In genomic region chr16:28596840-28597691, GRCh38 we compare ENCODE assay signal across 1 cellular context.
TF ChIP-seq lines count a peak whose summit lies in the region.

TSS of gene SULT1A2 (minus strand) at chr16:28597050. CDS start at chr16:28595930, 1,120 bp downstream.

TF ChIP-seq in HepG2, 621 proteins besides CTCF, POLR2A, EP300 and RAD21 (continued from another document and continues in another):
- TF ChIP-seq ZSCAN29 (CRISPR knock-in tag; conservative IDR thresholded peaks at IDR 0.05) = 0 out of 2 replicates have a peak, but pooled peaks have one; percentile 2
- no peak for TF ChIP-seq ZNF124 (CRISPR knock-in tag; IDR thresholded peaks at IDR 0.05)
- TF ChIP-seq ZNF75D (CRISPR knock-in tag; IDR thresholded peaks at IDR 0.05; ENCODE audit: borderline replicate concordance) = no peak
- TF ChIP-seq MEF2D (CRISPR knock-in tag; IDR thresholded peaks at IDR 0.05) = peak; percentile 26; the same call in 1 of the 2 replicates
- TF ChIP-seq ZNF605 (CRISPR knock-in tag; IDR thresholded peaks at IDR 0.05) = peak; percentile 83
- 0 out of 4 replicates have a peak, but pooled peaks of 1 of the 2 experiments have one; percentile 4 for TF ChIP-seq KLF16 (CRISPR knock-in tag; IDR thresholded peaks at IDR 0.05)
- no peak for TF ChIP-seq ZHX2 (IDR thresholded peaks at IDR 0.05; ENCODE audit: low read depth)
- TF ChIP-seq ZHX2 (CRISPR knock-in tag; IDR thresholded peaks at IDR 0.05; ENCODE audit: borderline replicate concordance) = no peak
- TF ChIP-seq ISX (CRISPR knock-in tag; conservative IDR thresholded peaks at IDR 0.05) = 0 out of 2 replicates have a peak, but pooled peaks have one; percentile 35
- peak; percentile 52 for TF ChIP-seq ETV5 (CRISPR knock-in tag; IDR thresholded peaks at IDR 0.05; ENCODE audit: borderline replicate concordance)
- TF ChIP-seq FOXP1 (IDR thresholded peaks at IDR 0.05) = no peak
- peak; percentile 58; the same call in 1 of the 2 replicates for TF ChIP-seq FOXP1 (CRISPR knock-in tag; IDR thresholded peaks at IDR 0.05)
- TF ChIP-seq TAF1 (CRISPR knock-in tag; IDR thresholded peaks at IDR 0.05) = peak; percentile 25; the same call in 1 of the 2 replicates
- TF ChIP-seq FLYWCH1 (CRISPR knock-in tag; IDR thresholded peaks at IDR 0.05) = no peak
- TF ChIP-seq HIC2 (CRISPR knock-in tag; IDR thresholded peaks at IDR 0.05; ENCODE audit: low read depth) = no peak
- no peak for TF ChIP-seq FOXM1 (CRISPR knock-in tag; IDR thresholded peaks at IDR 0.05)
- peak; percentile 71; the same call in 1 of the 2 replicates for TF ChIP-seq RXRA (CRISPR knock-in tag; IDR thresholded peaks at IDR 0.05)
- TF ChIP-seq ZNF7 (CRISPR knock-in tag; IDR thresholded peaks at IDR 0.05) = no peak
- TF ChIP-seq IKZF5 (CRISPR knock-in tag; IDR thresholded peaks at IDR 0.05) = no peak
- no peak for TF ChIP-seq PRDM4 (CRISPR knock-in tag; IDR thresholded peaks at IDR 0.05; ENCODE audit: borderline replicate concordance)
- no peak for TF ChIP-seq GPN1 (CRISPR knock-in tag; IDR thresholded peaks at IDR 0.05; ENCODE audit: borderline replicate concordance)
- peak; percentile 33 for TF ChIP-seq HDAC1 (CRISPR knock-in tag; IDR thresholded peaks at IDR 0.05)
- TF ChIP-seq JUNB (CRISPR knock-in tag; IDR thresholded peaks at IDR 0.05; ENCODE audit: borderline replicate concordance) = no peak
- 0 out of 2 replicates have a peak, but pooled peaks have one; percentile 16 for TF ChIP-seq HNF4G (IDR thresholded peaks at IDR 0.05; ENCODE audit: borderline replicate concordance, low read depth, low read length)
- TF ChIP-seq HNF4G (CRISPR knock-in tag; IDR thresholded peaks at IDR 0.05; ENCODE audit: borderline replicate concordance, low read depth) = no peak
- peak; percentile 15; the same call in 1 of the 2 replicates for TF ChIP-seq SOX5 (CRISPR knock-in tag; IDR thresholded peaks at IDR 0.05; ENCODE audit: borderline replicate concordance)
- TF ChIP-seq SCMH1 (CRISPR knock-in tag; IDR thresholded peaks at IDR 0.05; ENCODE audit: borderline replicate concordance) = no peak
- TF ChIP-seq ZNF563 (CRISPR knock-in tag; IDR thresholded peaks at IDR 0.05) = 0 out of 2 replicates have a peak, but pooled peaks have one; percentile 10
- TF ChIP-seq ZNF281 (CRISPR knock-in tag; IDR thresholded peaks at IDR 0.05; ENCODE audit: borderline replicate concordance) = peak; percentile 38; the same call in 1 of the 2 replicates
- TF ChIP-seq RBM22 (optimal IDR thresholded peaks at IDR 0.05; ENCODE audit: low read length) = peak; percentile 37
- TF ChIP-seq GTF2F1 (IDR thresholded peaks at IDR 0.05; ENCODE audit: low read length) = no peak
- 0 out of 2 replicates have a peak, but pooled peaks have one; percentile 42 for TF ChIP-seq DMAP1 (CRISPR knock-in tag; IDR thresholded peaks at IDR 0.05)
- TF ChIP-seq KIAA2018 (CRISPR knock-in tag; IDR thresholded peaks at IDR 0.05; ENCODE audit: borderline replicate concordance) = no peak
- peak; percentile 20; the same call in 1 of the 2 replicates for TF ChIP-seq RBFOX2 (IDR thresholded peaks at IDR 0.05; ENCODE audit: low read depth, low read length)
- TF ChIP-seq SMARCC2 (IDR thresholded peaks at IDR 0.05) = no peak
